20 cellular contexts compared by ENCODE assay signal in genomic region chr15:40995656-40996055, GRCh38.
"Had no signal": no experiment of that assay in that cellular context is flagged by ENCODE, and none has a peak within 500 bp of the region (broad histone marks: within the 10 kb centered on the region; RNA-seq: fewer than 3 reads in every experiment).

No MANE protein-coding gene starts in this region.

- H3K4me3 Mint-ChIP-seq: activated CD4-positive, alpha-beta T cell treated with anti-CD3 and anti-CD28 coated beads for 36 hours; natural killer cell; stimulated activated naive CD8-positive, alpha-beta T cell treated with anti-CD3 and anti-CD28 coated beads, Interleukin-15, Interleukin-2, amounts not matched to agents 100 ng/mL and 50 ng/mL, for 24 hours had no signal

- H3K9me3 ChIP-seq: esophagus squamous epithelium, left lung, mucosa of descending colon, SK-N-SH, thoracic aorta had no signal

- H3K4me1 ChIP-seq: left lung had no signal

- DNase-seq: activated CD4-positive, alpha-beta T cell treated with anti-CD3 and anti-CD28 coated beads for 36 hours; activated gamma-delta T cell treated with Interleukin-2 at 50 U/mL for 16 hours; activated T-cell treated with anti-CD3 and anti-CD28 coated beads, Interleukin-2, amount 50 U/mL, for 1 hour; esophagus squamous epithelium; islet precursor cell; left lung; mammary epithelial cell; mucosa of descending colon; natural killer cell; posterior cingulate gyrus; retina; SHP77; SK-N-SH; stimulated activated CD4-positive, alpha-beta T cell treated with anti-CD3 and anti-CD28 coated beads, Interleukin-4, amount 100 ng/mL, for 24 hours; T-helper 1 cell had no signal

- H3K27ac Mint-ChIP-seq: activated CD4-positive, alpha-beta T cell treated with anti-CD3 and anti-CD28 coated beads for 36 hours; natural killer cell; stimulated activated naive CD8-positive, alpha-beta T cell treated with anti-CD3 and anti-CD28 coated beads, Interleukin-15, Interleukin-2, amounts not matched to agents 100 ng/mL and 50 ng/mL, for 24 hours had no signal

- H3K4me3 ChIP-seq: cardiac muscle cell, esophagus squamous epithelium, hepatocyte, left lung, mucosa of descending colon, skin epidermis, thoracic aorta had no signal

- H3K27ac ChIP-seq: cardiac muscle cell, esophagus squamous epithelium, hepatocyte, left lung, skin epidermis, thoracic aorta had no signal

- H3K4me1 Mint-ChIP-seq: natural killer cell had no signal

- H3K27me3 Mint-ChIP-seq: activated CD4-positive, alpha-beta T cell treated with anti-CD3 and anti-CD28 coated beads for 36 hours; stimulated activated naive CD8-positive, alpha-beta T cell treated with anti-CD3 and anti-CD28 coated beads, Interleukin-15, Interleukin-2, amounts not matched to agents 100 ng/mL and 50 ng/mL, for 24 hours had no signal

- H3K27me3 ChIP-seq: cardiac muscle cell, esophagus squamous epithelium, hepatocyte, left lung had no signal

- H3K9me3 Mint-ChIP-seq: natural killer cell; stimulated activated naive CD8-positive, alpha-beta T cell treated with anti-CD3 and anti-CD28 coated beads, Interleukin-15, Interleukin-2, amounts not matched to agents 100 ng/mL and 50 ng/mL, for 24 hours had no signal
